In genomic region chr15:56679247-56679646, GRCh38 we compare ENCODE assay signal across 18 cellular contexts. TPM values are rescaled to one million over a fixed set of nuclear protein-coding genes. Genes with fewer than 3 reads are reported as not detected.
DNase-seq lines count a peak whose midpoint lies in the region; ATAC-seq and TF ChIP-seq lines count a peak whose summit lies in the region.
"Had no signal": no experiment of that assay in that cellular context is flagged by ENCODE, and none has a peak within 500 bp of the region (broad histone marks: within the 10 kb centered on the region; RNA-seq: fewer than 3 reads in every experiment).

No MANE protein-coding gene starts in this region.

- H4K20me1 ChIP-seq in DND-41 (ENCODE audit: insufficient read depth, low read length), result no peaks in the 10 kb centered on the region
- no peaks in the 10 kb centered on the region for H4K20me1 ChIP-seq in OCI-LY7 (ENCODE audit: insufficient read depth, low read length)
- H4K20me1 ChIP-seq: BLaER1 had no signal

- TF ChIP-seq CTCF in DND-41 (IDR thresholded peaks at IDR 0.05; ENCODE audit: borderline replicate concordance, extremely low read depth, low read length, poor library complexity, severe bottlenecking), result no peak
- no peak for TF ChIP-seq CTCF in OCI-LY7 (conservative IDR thresholded peaks at IDR 0.05; ENCODE audit: low read length)

- H3K27me3 ChIP-seq in DND-41 (ENCODE audit: insufficient read depth, low read length, poor library complexity), result no peaks in the 10 kb centered on the region
- H3K27me3 ChIP-seq: BLaER1 had no signal

- intact Hi-C loops in OCI-LY7 (cut with micrococcal nuclease; ENCODE audit: unreplicated experiment), result no loop called here

- H3K9me3 ChIP-seq in DND-41 (ENCODE audit: insufficient read depth, low read length, severe bottlenecking), result no peaks in the 10 kb centered on the region
- H3K9me3 ChIP-seq in KOPT-K1 (ENCODE audit: insufficient read depth, low read length, poor library complexity, severe bottlenecking), result no peaks in the 10 kb centered on the region
- no peaks in the 10 kb centered on the region for H3K9me3 ChIP-seq in OCI-LY7 (ENCODE audit: low read length)
- H3K9me3 ChIP-seq: A549, BLaER1 had no signal

- H3K4me1 ChIP-seq in DND-41 (ENCODE audit: insufficient read depth, low read length), result peaks cover 77% of the 10 kb centered on the region
- H3K4me1 ChIP-seq in OCI-LY7 (ENCODE audit: insufficient read depth, low read length, poor library complexity, severe bottlenecking), result peaks cover 5% of the 10 kb centered on the region
- H3K4me1 ChIP-seq: A549, BLaER1 had no signal

- no peak for ATAC-seq in DND-41 (ENCODE audit: insufficient read depth, low read depth)
- no peak for ATAC-seq in HG02885 (IDR thresholded peaks at IDR 0.05; ENCODE audit: poor library complexity, unreplicated experiment)
- ATAC-seq in left lobe of liver, result no peak
- ATAC-seq: A549, HepG2 had no signal

- DNase-seq in DND-41 (no peak), OCI-LY7 (ENCODE audit: low spot score) (no peak), myocyte (ENCODE audit: low read depth) (peak; percentile 2), NCI-H1436 (lab: John Stamatoyannopoulos, UW) (no peak), NCI-H2227 (lab: John Stamatoyannopoulos, UW; ENCODE audit: unreplicated experiment) (no peak), left lobe of liver (ENCODE audit: low spot score) (no peak)
- DNase-seq: AML-193; CD4-positive, alpha-beta memory T cell; DMS153; DMS79; GF-D8; H9 had no signal

- H3K9me2 ChIP-seq in OCI-LY7 (ENCODE audit: insufficient read depth, low read length), result no peaks in the 10 kb centered on the region

- BruUV-seq in OCI-LY7 (replicated peaks; lab: Mats Ljungman, UMichigan), result no TSS peak

- H3K36me3 ChIP-seq in DND-41 (ENCODE audit: insufficient read depth, low read length) (peaks cover 22% of the 10 kb centered on the region), KOPT-K1 (ENCODE audit: insufficient read depth, low read length) (peaks cover 30% of the 10 kb centered on the region), OCI-LY7 (ENCODE audit: insufficient read depth, low read length) (no peaks in the 10 kb centered on the region; the same call in 1 of the 2 replicates)

- H3K4me3 ChIP-seq in DND-41 (ENCODE audit: low read depth in 1 of 2, low read length in 2 of 2) (no peak overlapping the region), OCI-LY7 (ENCODE audit: low read depth, low read length, poor library complexity, severe bottlenecking) (no peak overlapping the region)
- H3K4me3 ChIP-seq: A549, BLaER1 had no signal

- 0 out of 2 replicates have a peak, but pooled peaks cover 5% of the 10 kb centered on the region for H3K79me2 ChIP-seq in DND-41 (ENCODE audit: insufficient read depth, low read length)
- H3K79me2 ChIP-seq in OCI-LY7 (ENCODE audit: insufficient read depth, low read depth, low read length), result no peaks in the 10 kb centered on the region

- H2AFZ ChIP-seq in DND-41 (ENCODE audit: low read depth, low read length) (peak overlapping the region; percentile 21), OCI-LY7 (ENCODE audit: low read length) (0 out of 2 replicates have a peak overlapping the region, but pooled peaks have one; percentile 26)

- H3K9ac ChIP-seq in DND-41 (ENCODE audit: low read depth, low read length), result peak overlapping the region; percentile 47
- H3K9ac ChIP-seq: BLaER1 had no signal

- H3K4me2 ChIP-seq in DND-41 (ENCODE audit: insufficient read depth, low read length), result peak overlapping the region; percentile 49
- H3K4me2 ChIP-seq in OCI-LY7 (ENCODE audit: low read length), result no peak overlapping the region
- H3K4me2 ChIP-seq: A549, BLaER1 had no signal

- CTCF ChIA-PET in OCI-LY7 (lab: Charles Lee; ENCODE audit: unreplicated experiment), result no interaction called here

- POLR2A ChIA-PET in OCI-LY7 (lab: Charles Lee), result interaction anchor here (0.7 to 0.9 kb wide), 2 partner anchors 11 to 135 kb away, joined by 3 to 5 read pairs; no protein-coding TSS in a partner anchor

- H3K27ac ChIP-seq in DND-41 (ENCODE audit: low read length), result peak overlapping the region; percentile 90
- peak overlapping the region; percentile 90 for H3K27ac ChIP-seq in KOPT-K1 (ENCODE audit: low read depth, low read length, poor library complexity, severe bottlenecking)
- H3K27ac ChIP-seq in OCI-LY7 (ENCODE audit: low read depth, low read length, poor library complexity, severe bottlenecking), result no peak overlapping the region
- H3K27ac ChIP-seq: 22Rv1, A549, BLaER1 had no signal

RNA-seq across cellular contexts. Expression of gene ZNF280D, which starts 54.1 kb away (rescaled TPM):
- total RNA-seq in OCI-LY7 (2014; rRNA removed; shearing (Covaris generic)), result 7.1 and 10.7 TPM in 2 replicates
- total RNA-seq in OCI-LY7 (2022), result 23.4 and 26.8 TPM in 2 replicates
- 47.6 and 49.8 TPM in 2 replicates for total RNA-seq in myocyte
- 5.6 TPM for polyA plus RNA-seq in myocyte (2012)
- total RNA-seq in left lobe of liver, result 15.8 TPM
